In the genomic region with DNA sequence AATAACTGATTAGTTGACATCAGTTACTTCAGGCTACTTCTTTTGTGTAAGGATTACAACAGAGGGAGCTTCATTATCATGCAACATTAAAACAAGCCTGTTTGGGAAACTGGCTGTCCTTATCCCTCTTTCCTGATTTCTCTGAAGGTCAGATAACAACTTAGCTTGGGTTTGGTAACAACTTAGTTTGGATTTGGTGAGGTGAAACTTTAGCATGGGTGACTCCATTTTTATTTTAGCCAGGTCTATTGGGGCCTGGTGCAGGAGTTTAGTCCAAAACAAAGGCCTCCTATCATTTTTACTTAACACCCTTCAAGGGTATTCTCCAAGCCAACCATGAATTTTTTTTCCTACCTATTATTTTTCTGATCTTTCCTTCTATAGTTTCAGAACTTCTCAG, we compare ENCODE assay signal across 2 cellular contexts.
TF ChIP-seq lines count a peak whose summit lies in the region.

No MANE protein-coding gene starts in this region.

TF ChIP-seq in IMR-90, 13 proteins besides CTCF, POLR2A, EP300 and RAD21:
- TF ChIP-seq, protein P1, sequence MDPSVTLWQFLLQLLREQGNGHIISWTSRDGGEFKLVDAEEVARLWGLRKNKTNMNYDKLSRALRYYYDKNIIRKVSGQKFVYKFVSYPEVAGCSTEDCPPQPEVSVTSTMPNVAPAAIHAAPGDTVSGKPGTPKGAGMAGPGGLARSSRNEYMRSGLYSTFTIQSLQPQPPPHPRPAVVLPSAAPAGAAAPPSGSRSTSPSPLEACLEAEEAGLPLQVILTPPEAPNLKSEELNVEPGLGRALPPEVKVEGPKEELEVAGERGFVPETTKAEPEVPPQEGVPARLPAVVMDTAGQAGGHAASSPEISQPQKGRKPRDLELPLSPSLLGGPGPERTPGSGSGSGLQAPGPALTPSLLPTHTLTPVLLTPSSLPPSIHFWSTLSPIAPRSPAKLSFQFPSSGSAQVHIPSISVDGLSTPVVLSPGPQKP (IDR thresholded peaks at IDR 0.05; ENCODE audit: borderline replicate concordance, low read depth, low read length), result no peak
- no peak for TF ChIP-seq MXI1 (IDR thresholded peaks at IDR 0.05; ENCODE audit: borderline replicate concordance, low read depth, low read length)
- TF ChIP-seq CHD1 (IDR thresholded peaks at IDR 0.05; ENCODE audit: low read depth, low read length), result no peak
- TF ChIP-seq MAFK (IDR thresholded peaks at IDR 0.05; ENCODE audit: low read depth, low read length), result no peak
- no peak for TF ChIP-seq CEBPB (IDR thresholded peaks at IDR 0.05; ENCODE audit: low read depth, low read length)
- TF ChIP-seq NFE2L2 (IDR thresholded peaks at IDR 0.05; ENCODE audit: low read depth, low read length), result no peak
- TF ChIP-seq FOS (IDR thresholded peaks at IDR 0.05; ENCODE audit: low read depth, low read length), result no peak
- TF ChIP-seq RFX5 (IDR thresholded peaks at IDR 0.05; ENCODE audit: low read depth, low read length), result no peak
- TF ChIP-seq BHLHE40 (IDR thresholded peaks at IDR 0.05; ENCODE audit: low read depth, low read length), result no peak
- no peak for TF ChIP-seq SMC3 (IDR thresholded peaks at IDR 0.05; ENCODE audit: low read depth, low read length)
- TF ChIP-seq, protein P2, sequence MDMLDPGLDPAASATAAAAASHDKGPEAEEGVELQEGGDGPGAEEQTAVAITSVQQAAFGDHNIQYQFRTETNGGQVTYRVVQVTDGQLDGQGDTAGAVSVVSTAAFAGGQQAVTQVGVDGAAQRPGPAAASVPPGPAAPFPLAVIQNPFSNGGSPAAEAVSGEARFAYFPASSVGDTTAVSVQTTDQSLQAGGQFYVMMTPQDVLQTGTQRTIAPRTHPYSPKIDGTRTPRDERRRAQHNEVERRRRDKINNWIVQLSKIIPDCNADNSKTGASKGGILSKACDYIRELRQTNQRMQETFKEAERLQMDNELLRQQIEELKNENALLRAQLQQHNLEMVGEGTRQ (IDR thresholded peaks at IDR 0.05; ENCODE audit: low read depth, low read length), result no peak
- TF ChIP-seq MAZ (IDR thresholded peaks at IDR 0.05; ENCODE audit: borderline replicate concordance, low read depth, low read length), result no peak
- TF ChIP-seq RCOR1 (IDR thresholded peaks at IDR 0.05; ENCODE audit: insufficient replicate concordance, low read length), result no peak

TF ChIP-seq in GM12878, 131 proteins besides CTCF, POLR2A, EP300 and RAD21:
- TF ChIP-seq JUNB (IDR thresholded peaks at IDR 0.05), result no peak
- no peak for TF ChIP-seq BHLHE40 (IDR thresholded peaks at IDR 0.05; ENCODE audit: borderline replicate concordance in 1 of 2, low read depth in 2 of 2, low read length in 1 of 2)
- no peak for TF ChIP-seq PML (IDR thresholded peaks at IDR 0.05; ENCODE audit: low read length)
- TF ChIP-seq BACH1 (IDR thresholded peaks at IDR 0.05; ENCODE audit: borderline replicate concordance), result no peak
- TF ChIP-seq CHD2 (IDR thresholded peaks at IDR 0.05; ENCODE audit: borderline replicate concordance, low read depth, low read length), result no peak
- no peak for TF ChIP-seq ZNF274 (IDR thresholded peaks at IDR 0.05; ENCODE audit: insufficient read depth, insufficient read length)
- TF ChIP-seq GATAD2B (conservative IDR thresholded peaks at IDR 0.05; ENCODE audit: low read depth), result no peak
- TF ChIP-seq TAF1 (IDR thresholded peaks at IDR 0.05; ENCODE audit: borderline replicate concordance, low read depth, low read length), result no peak
- no peak for TF ChIP-seq MYB (IDR thresholded peaks at IDR 0.05; ENCODE audit: borderline replicate concordance, low read depth, low read length)
- TF ChIP-seq, protein P3, sequence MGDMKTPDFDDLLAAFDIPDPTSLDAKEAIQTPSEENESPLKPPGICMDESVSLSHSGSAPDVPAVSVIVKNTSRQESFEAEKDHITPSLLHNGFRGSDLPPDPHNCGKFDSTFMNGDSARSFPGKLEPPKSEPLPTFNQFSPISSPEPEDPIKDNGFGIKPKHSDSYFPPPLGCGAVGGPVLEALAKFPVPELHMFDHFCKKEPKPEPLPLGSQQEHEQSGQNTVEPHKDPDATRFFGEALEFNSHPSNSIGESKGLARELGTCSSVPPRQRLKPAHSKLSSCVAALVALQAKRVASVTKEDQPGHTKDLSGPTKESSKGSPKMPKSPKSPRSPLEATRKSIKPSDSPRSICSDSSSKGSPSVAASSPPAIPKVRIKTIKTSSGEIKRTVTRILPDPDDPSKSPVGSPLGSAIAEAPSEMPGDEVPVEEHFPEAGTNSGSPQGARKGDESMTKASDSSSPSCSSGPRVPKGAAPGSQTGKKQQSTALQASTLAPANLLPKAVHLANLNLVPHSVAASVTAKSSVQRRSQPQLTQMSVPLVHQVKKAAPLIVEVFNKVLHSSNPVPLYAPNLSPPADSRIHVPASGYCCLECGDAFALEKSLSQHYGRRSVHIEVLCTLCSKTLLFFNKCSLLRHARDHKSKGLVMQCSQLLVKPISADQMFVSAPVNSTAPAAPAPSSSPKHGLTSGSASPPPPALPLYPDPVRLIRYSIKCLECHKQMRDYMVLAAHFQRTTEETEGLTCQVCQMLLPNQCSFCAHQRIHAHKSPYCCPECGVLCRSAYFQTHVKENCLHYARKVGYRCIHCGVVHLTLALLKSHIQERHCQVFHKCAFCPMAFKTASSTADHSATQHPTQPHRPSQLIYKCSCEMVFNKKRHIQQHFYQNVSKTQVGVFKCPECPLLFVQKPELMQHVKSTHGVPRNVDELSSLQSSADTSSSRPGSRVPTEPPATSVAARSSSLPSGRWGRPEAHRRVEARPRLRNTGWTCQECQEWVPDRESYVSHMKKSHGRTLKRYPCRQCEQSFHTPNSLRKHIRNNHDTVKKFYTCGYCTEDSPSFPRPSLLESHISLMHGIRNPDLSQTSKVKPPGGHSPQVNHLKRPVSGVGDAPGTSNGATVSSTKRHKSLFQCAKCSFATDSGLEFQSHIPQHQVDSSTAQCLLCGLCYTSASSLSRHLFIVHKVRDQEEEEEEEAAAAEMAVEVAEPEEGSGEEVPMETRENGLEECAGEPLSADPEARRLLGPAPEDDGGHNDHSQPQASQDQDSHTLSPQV (IDR thresholded peaks at IDR 0.05), result no peak
- TF ChIP-seq LARP7 (IDR thresholded peaks at IDR 0.05), result no peak
- TF ChIP-seq YBX1 (IDR thresholded peaks at IDR 0.05), result no peak
- TF ChIP-seq NR2C1 (IDR thresholded peaks at IDR 0.05), result no peak
- no peak for TF ChIP-seq CBFB (IDR thresholded peaks at IDR 0.05; ENCODE audit: low read depth)
- no peak for TF ChIP-seq FOS (IDR thresholded peaks at IDR 0.05; ENCODE audit: borderline replicate concordance, extremely low read depth, insufficient read length)
- no peak for TF ChIP-seq HCFC1 (IDR thresholded peaks at IDR 0.05; ENCODE audit: low read length)
- no peak for TF ChIP-seq ATF7 (IDR thresholded peaks at IDR 0.05; ENCODE audit: low read depth)
- no peak for TF ChIP-seq ZZZ3 (IDR thresholded peaks at IDR 0.05; ENCODE audit: control insufficient read depth, insufficient read length, low read depth)
